26 cellular contexts compared by ENCODE assay signal in the genomic region with DNA sequence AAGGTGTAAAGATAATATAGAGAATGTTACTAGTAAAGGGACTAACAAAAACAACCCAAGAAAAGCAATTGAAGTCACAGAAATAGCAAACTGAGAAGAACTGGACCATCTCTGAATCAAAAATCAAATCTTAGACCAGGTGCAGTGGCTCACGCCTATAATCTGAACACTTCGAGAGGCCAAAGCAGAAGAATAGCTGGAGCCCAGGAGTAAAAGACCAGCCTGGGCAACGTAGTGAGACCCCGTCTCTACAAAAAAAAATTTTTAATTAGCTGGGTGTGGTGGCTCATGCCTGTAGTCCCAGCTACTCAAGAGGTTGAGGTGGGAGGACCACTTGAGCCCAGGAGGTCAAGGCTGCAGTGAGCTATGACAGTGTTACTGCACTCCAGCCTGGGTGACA.
"Had no signal": no experiment of that assay in that cellular context is flagged by ENCODE, and none has a peak within 500 bp of the region (broad histone marks: within the 10 kb centered on the region; RNA-seq: fewer than 3 reads in every experiment).

No MANE protein-coding gene starts in this region.

- H3K4me3 ChIP-seq: MG63 had no signal

- H3K36me3 ChIP-seq: MG63 had no signal

- DNase-seq: Karpas-422, Kasumi-1, MM.1S, MV-4-11, NCI-H1048, NCI-H1105, NCI-H1417 treated with DMSO at 0.1 percent for 48 hours, NCI-H1436, NCI-H1436 treated with DMSO at 0.1 percent for 48 hours, NCI-H1694, NCI-H1694 treated with DMSO at 0.1 percent for 48 hours, NCI-H187, NCI-H187 treated with DMSO at 0.1 percent for 48 hours, NCI-H2029, NCI-H2029 treated with DMSO at 0.1 percent for 48 hours, NCI-H2107, NCI-H2171, NCI-H2171 treated with DMSO at 0.1 percent for 48 hours, NCI-H2227 treated with DMSO at 0.1 percent for 48 hours, NCI-H226, NCI-H446, NCI-H446 treated with DMSO at 0.1 percent for 48 hours, NCI-H510A, NCI-H510A treated with DMSO at 0.1 percent for 48 hours, NCI-H524 treated with DMSO at 0.1 percent for 48 hours had no signal
